ENCODE assay signal across 28 cellular contexts in genomic region chr3:41338276-41338675, GRCh38.
DNase-seq lines count a peak whose midpoint lies in the region; ATAC-seq and TF ChIP-seq lines count a peak whose summit lies in the region.
"Had no signal": no experiment of that assay in that cellular context is flagged by ENCODE, and none has a peak within 500 bp of the region (broad histone marks: within the 10 kb centered on the region; RNA-seq: fewer than 3 reads in every experiment).

No MANE protein-coding gene starts in this region.

- H3K4me3 ChIP-seq in IMR-90 (ENCODE audit: insufficient read depth, low read depth, low read length) (no peak overlapping the region), brain microvascular endothelial cell (ENCODE audit: low read depth, low read length) (no peak overlapping the region)
- H3K4me3 ChIP-seq: BLaER1 treated with 17β-estradiol and CSF1 and Interleukin-3, amounts not matched to agents 10 nM and 100 nM; esophagus muscularis mucosa; skin epidermis; stomach; tibial nerve had no signal

- H2BK15ac ChIP-seq in IMR-90 (ENCODE audit: low read depth, low read length), result no peak overlapping the region

- H2AK9ac ChIP-seq in IMR-90 (replicated peaks; ENCODE audit: low read depth, low read length, poor library complexity), result no peak overlapping the region

- H3K23ac ChIP-seq in IMR-90 (ENCODE audit: low read depth, low read length), result no peak overlapping the region

- ATAC-seq in IMR-90 (ENCODE audit: low read depth), result no peak; the same call in 1 of the 2 replicates
- ATAC-seq in activated CD4-positive, CD25-positive, alpha-beta regulatory T cell treated with anti-CD3 and anti-CD28 coated beads, Interleukin-2, amount 50 U/mL, for 24 hours, result no peak
- no peak for ATAC-seq in GM21447 (IDR thresholded peaks at IDR 0.05; ENCODE audit: unreplicated experiment)
- ATAC-seq: natural killer cell, Panc1, WTC11 had no signal

- no peak overlapping the region for H3K9ac ChIP-seq in IMR-90 (ENCODE audit: low read depth, low read length)
- H3K9ac ChIP-seq: BLaER1 treated with 17β-estradiol and CSF1 and Interleukin-3, amounts not matched to agents 10 nM and 100 nM had no signal

- BruUV-seq in IMR-90 (replicated peaks; lab: Mats Ljungman, UMichigan), result no TSS peak

- no peak overlapping the region for H2AK5ac ChIP-seq in IMR-90 (ENCODE audit: low read depth, low read length)

- H3K9me1 ChIP-seq in IMR-90 (ENCODE audit: insufficient read depth, low read length), result no peaks in the 10 kb centered on the region

- no CpG with 5 or more reads among the region's 1 CpG for WGBS in IMR-90 (ENCODE audit: extremely low coverage in 2 of 2, insufficient read length in 1 of 2), 2 experiments

- no peaks in the 10 kb centered on the region for H3K4me1 ChIP-seq in IMR-90 (ENCODE audit: control insufficient read depth, insufficient read depth, low read length)
- H3K4me1 ChIP-seq: stomach had no signal

- no peak for TF ChIP-seq RAD21 in IMR-90 (IDR thresholded peaks at IDR 0.05; ENCODE audit: low read length)

- no peaks in the 10 kb centered on the region for H3K36me3 ChIP-seq in IMR-90 (ENCODE audit: control insufficient read depth, insufficient read depth, low read length)
- H3K36me3 ChIP-seq in brain microvascular endothelial cell (replicated peaks), result no peaks in the 10 kb centered on the region
- H3K36me3 ChIP-seq: BLaER1 treated with 17β-estradiol and CSF1 and Interleukin-3, amounts not matched to agents 10 nM and 100 nM; esophagus muscularis mucosa; stomach; tibial nerve had no signal

- H3K9me3 ChIP-seq in IMR-90 (ENCODE audit: control insufficient read depth, insufficient read depth, low read length), result no peaks in the 10 kb centered on the region
- H3K9me3 ChIP-seq: esophagus muscularis mucosa, stomach, tibial nerve had no signal

- no peak overlapping the region for H4K5ac ChIP-seq in IMR-90 (ENCODE audit: low read depth, low read length)

- H2BK120ac ChIP-seq in IMR-90 (ENCODE audit: low read depth, low read length), result no peak overlapping the region

- DNase-seq in AG20443 (ENCODE audit: low spot score) (peak; percentile 39), IMR-90 (peak; percentile 30), brain microvascular endothelial cell (peak; percentile 22), kidney glomerular epithelial cell (lab: John Stamatoyannopoulos, UW) (peak; percentile 22), GF-D8 (lab: John Stamatoyannopoulos, UW) (no peak)
- no peak for DNase-seq in activated CD4-positive, CD25-positive, alpha-beta regulatory T cell (lab: John Stamatoyannopoulos, UW)
- DNase-seq: activated CD4-positive, alpha-beta T cell treated with anti-CD3 and anti-CD28 coated beads, Interleukin-2, amount 50 U/mL, for 4 hours; activated naive CD4-positive, alpha-beta T cell treated with anti-CD3 and anti-CD28 coated beads, Interleukin-2, amount 10 ng/mL, durations not matched to agents 7 days and 5 days; amygdala; caudate nucleus; COR-L47; DMS53; endodermal cell; Karpas-422; natural killer cell; NCI-H146; NCI-H526; SHP77 treated with DMSO at 0.1 percent for 48 hours; stomach had no signal

- H4K20me1 ChIP-seq in IMR-90 (ENCODE audit: insufficient read depth, low read length), result no peaks in the 10 kb centered on the region
- H4K20me1 ChIP-seq: BLaER1 treated with 17β-estradiol and CSF1 and Interleukin-3, amounts not matched to agents 10 nM and 100 nM had no signal

- no peak for TF ChIP-seq CTCF in IMR-90 (conservative IDR thresholded peaks at IDR 0.05; ENCODE audit: low read depth, low read length)
- no peak for TF ChIP-seq CTCF in brain microvascular endothelial cell (IDR thresholded peaks at IDR 0.05; ENCODE audit: low read depth, low read length, missing control alignments)

- no peaks in the 10 kb centered on the region for H3K79me1 ChIP-seq in IMR-90 (ENCODE audit: low read depth in 1 of 2, low read length in 2 of 2)

- no peak overlapping the region for H4K91ac ChIP-seq in IMR-90 (ENCODE audit: insufficient read depth, low read depth, low read length)

- H2BK20ac ChIP-seq in IMR-90 (ENCODE audit: low read depth, low read length), result no peak overlapping the region

- H2BK5ac ChIP-seq in IMR-90 (ENCODE audit: low read depth, low read length, poor library complexity, severe bottlenecking), result no peak overlapping the region

- no peak overlapping the region for H3K56ac ChIP-seq in IMR-90 (ENCODE audit: extremely low read depth, insufficient read depth, low read length)

- H3K18ac ChIP-seq in IMR-90 (ENCODE audit: low read depth, low read length), result no peak overlapping the region

- TF ChIP-seq POLR2A in IMR-90 (IDR thresholded peaks at IDR 0.05; ENCODE audit: low read depth, low read length), result no peak

- H3K27me3 ChIP-seq in IMR-90 (ENCODE audit: control insufficient read depth, insufficient read depth, low read length), result peaks cover 2% of the 10 kb centered on the region
- no peaks in the 10 kb centered on the region for H3K27me3 ChIP-seq in brain microvascular endothelial cell (replicated peaks)
- H3K27me3 ChIP-seq: BLaER1 treated with 17β-estradiol and CSF1 and Interleukin-3, amounts not matched to agents 10 nM and 100 nM; esophagus muscularis mucosa; stomach; tibial nerve had no signal

- dilution Hi-C loops in IMR-90 (cut with HindIII; ENCODE audit: low sequenced_read_pairs, unreplicated experiment), result no loop called here

- H3K27ac ChIP-seq in IMR-90 (ENCODE audit: insufficient read depth, low read length) (no peak overlapping the region), brain microvascular endothelial cell (no peak overlapping the region)
- H3K27ac ChIP-seq: esophagus muscularis mucosa, HL-60, skin epidermis, stomach, tibial nerve had no signal

- in situ Hi-C loops in IMR-90 (cut with MboI; ENCODE audit: low sequenced_read_pairs), result no loop called here
- in situ Hi-C loops in brain microvascular endothelial cell (cut with HindIII; ENCODE audit: low pct_ligation_motif_present, low sequenced_read_pairs), result no loop called here

- CTCF ChIA-PET in IMR-90 (lab: Yijun Ruan, JAX), result no interaction called here

- H3K4me2 ChIP-seq in IMR-90 (ENCODE audit: low read depth, low read length), result no peak overlapping the region

- no peak overlapping the region for H3K14ac ChIP-seq in IMR-90 (replicated peaks; ENCODE audit: low read depth, low read length)

- no peak overlapping the region for H4K8ac ChIP-seq in IMR-90 (ENCODE audit: low read depth in 2 of 2, low read length in 2 of 2)

- no peak overlapping the region for H3K4ac ChIP-seq in IMR-90 (ENCODE audit: low read depth, low read length)

- intact Hi-C loops in IMR-90 (cut with micrococcal nuclease), result no loop called here

- H2AFZ ChIP-seq in IMR-90 (replicated peaks; ENCODE audit: low read length, poor library complexity), result no peak overlapping the region

- POLR2A ChIA-PET in IMR-90 (lab: Charles Lee; ENCODE audit: unreplicated experiment), result no interaction called here

TF ChIP-seq in IMR-90, 13 proteins besides CTCF, POLR2A, EP300 and RAD21:
- TF ChIP-seq MAFK (IDR thresholded peaks at IDR 0.05; ENCODE audit: low read depth, low read length) (no peak), MXI1 (IDR thresholded peaks at IDR 0.05; ENCODE audit: borderline replicate concordance, low read depth, low read length) (no peak), CEBPB (IDR thresholded peaks at IDR 0.05; ENCODE audit: low read depth, low read length) (no peak), CHD1 (IDR thresholded peaks at IDR 0.05; ENCODE audit: low read depth, low read length) (no peak), RCOR1 (IDR thresholded peaks at IDR 0.05; ENCODE audit: insufficient replicate concordance, low read length) (no peak), USF2 (IDR thresholded peaks at IDR 0.05; ENCODE audit: low read depth, low read length) (no peak), NFE2L2 (IDR thresholded peaks at IDR 0.05; ENCODE audit: low read depth, low read length) (no peak), ELK1 (IDR thresholded peaks at IDR 0.05; ENCODE audit: borderline replicate concordance, low read depth, low read length) (no peak), MAZ (IDR thresholded peaks at IDR 0.05; ENCODE audit: borderline replicate concordance, low read depth, low read length) (no peak), FOS (IDR thresholded peaks at IDR 0.05; ENCODE audit: low read depth, low read length) (no peak), BHLHE40 (IDR thresholded peaks at IDR 0.05; ENCODE audit: low read depth, low read length) (no peak)

Comparison
In these comparisons a context has a peak if more than half of its experiments do, and no peak if none do; other contexts are left out.
1. DNase-seq: peak in AG20443 (single experiment), IMR-90 (single experiment), brain microvascular endothelial cell (single experiment) and kidney glomerular epithelial cell (single experiment); none in activated CD4-positive, CD25-positive, alpha-beta regulatory T cell (0 of 4) and GF-D8 (single experiment).